In genomic region chr1:31502926-31503511, GRCh38 we compare ENCODE assay signal across 36 cellular contexts.
DNase-seq lines count a peak whose midpoint lies in the region; ATAC-seq and TF ChIP-seq lines count a peak whose summit lies in the region.
"Had no signal": no experiment of that assay in that cellular context is flagged by ENCODE, and none has a peak within 500 bp of the region (broad histone marks: within the 10 kb centered on the region; RNA-seq: fewer than 3 reads in every experiment).

No MANE protein-coding gene starts in this region.

- H3K36me3 Mint-ChIP-seq in endodermal cell (ENCODE audit: low read depth), result no peaks in the 10 kb centered on the region
- H3K36me3 Mint-ChIP-seq: activated naive CD4-positive, alpha-beta T cell treated with anti-CD3 and anti-CD28 coated beads, Interleukin-2, amount 50 U/mL, for 72 hours; naive thymus-derived CD8-positive, alpha-beta T cell had no signal

- H3K4me2 ChIP-seq in DND-41 (ENCODE audit: insufficient read depth, low read length) (no peak overlapping the region), mesendoderm (ENCODE audit: low read length) (no peak overlapping the region)

- no peaks in the 10 kb centered on the region for H3K27me3 ChIP-seq in DND-41 (ENCODE audit: insufficient read depth, low read length, poor library complexity)
- no peaks in the 10 kb centered on the region for H3K27me3 ChIP-seq in HUES6 (ENCODE audit: control insufficient read depth, insufficient read depth, low read length)
- H3K27me3 ChIP-seq in endodermal cell (ENCODE audit: control insufficient read depth, insufficient read depth, low read length, poor library complexity, severe bottlenecking), result no peaks in the 10 kb centered on the region
- H3K27me3 ChIP-seq in mesendoderm (ENCODE audit: insufficient read depth, low read length, poor library complexity), result no peaks in the 10 kb centered on the region
- no peaks in the 10 kb centered on the region for H3K27me3 ChIP-seq in colonic mucosa
- H3K27me3 ChIP-seq: vagina had no signal

- peak overlapping the region; percentile 80 for H3K27ac Mint-ChIP-seq in endodermal cell
- H3K27ac Mint-ChIP-seq: activated CD4-positive, alpha-beta memory T cell treated with anti-CD3 and anti-CD28 coated beads, Interleukin-2, amount 10 ng/mL, durations not matched to agents 7 days and 5 days; activated naive CD4-positive, alpha-beta T cell treated with anti-CD3 and anti-CD28 coated beads, Interleukin-2, amount 50 U/mL, for 72 hours; activated T-helper 2 cell treated with anti-CD3 and anti-CD28 coated beads, Interferon-gamma antibody, Interleukin-2, Interleukin-4, amounts not matched to agents 10 μg/mL and 5 μg/mL and 100 μg/mL, durations not matched to agents 14 hours and 24 hours and 36 hours; stimulated activated naive CD8-positive, alpha-beta T cell treated with anti-CD3 and anti-CD28 coated beads, Interleukin-15, amount 100 ng/mL, for 72 hours had no signal

- no peak overlapping the region for H3K23ac ChIP-seq in mesendoderm (ENCODE audit: low read length)

- H3K4me3 ChIP-seq in DND-41 (ENCODE audit: low read depth in 1 of 2, low read length in 2 of 2), result no peak overlapping the region
- H3K4me3 ChIP-seq in HUES6 (ENCODE audit: low read depth, low read length), result peak overlapping the region; percentile 29
- no peak overlapping the region for H3K4me3 ChIP-seq in endodermal cell (ENCODE audit: low read length)
- no peak overlapping the region for H3K4me3 ChIP-seq in mesendoderm (ENCODE audit: low read length)
- H3K4me3 ChIP-seq in colonic mucosa, result no peak overlapping the region
- H3K4me3 ChIP-seq: dorsolateral prefrontal cortex, heart right ventricle, psoas muscle, thoracic aorta, vagina had no signal

- H3K9me3 ChIP-seq in DND-41 (ENCODE audit: insufficient read depth, low read length, severe bottlenecking) (no peaks in the 10 kb centered on the region), HUES6 (ENCODE audit: control insufficient read depth, insufficient read depth, low read depth, low read length) (no peaks in the 10 kb centered on the region), endodermal cell (ENCODE audit: control insufficient read depth, low read length) (no peaks in the 10 kb centered on the region), colonic mucosa (no peaks in the 10 kb centered on the region)
- H3K9me3 ChIP-seq: heart right ventricle, psoas muscle, thoracic aorta, vagina had no signal

- peak overlapping the region; percentile 64 for H3K56ac ChIP-seq in mesendoderm (ENCODE audit: low read length)

- peaks cover 58% of the 10 kb centered on the region for H3K4me1 Mint-ChIP-seq in endodermal cell

- H2BK15ac ChIP-seq in mesendoderm (replicated peaks; ENCODE audit: low read depth), result no peak overlapping the region

- no peak overlapping the region for H3K4ac ChIP-seq in mesendoderm (ENCODE audit: low read depth, low read length)

- intact Hi-C loops in colonic mucosa (cut with DNase I), result no loop called here

- H2AFZ ChIP-seq in DND-41 (ENCODE audit: low read depth, low read length), result no peak overlapping the region

- H3K9ac ChIP-seq in DND-41 (ENCODE audit: low read depth, low read length), result no peak overlapping the region
- peak overlapping the region; percentile 47 for H3K9ac ChIP-seq in HUES6 (ENCODE audit: low read length)
- H3K9ac ChIP-seq in endodermal cell (ENCODE audit: extremely low read depth, low read length, poor library complexity, severe bottlenecking), result no peak overlapping the region
- H3K9ac ChIP-seq in mesendoderm (ENCODE audit: low read length), result peak overlapping the region; percentile 11
- H3K9ac ChIP-seq in colonic mucosa (ENCODE audit: low read depth in 2 of 2, low read length in 2 of 2), result no peak overlapping the region

- WGBS in endodermal cell (ENCODE audit: insufficient coverage in 1 of 2, insufficient read length in 1 of 2), 2 experiments, result 46 to 49% methylated on average over 10 to 11 of the region's 11 CpGs
- no CpG with 5 or more reads among the region's 11 CpGs for whole genome bisulfite sequencing in mesendoderm (ENCODE audit: extremely low coverage, insufficient coverage, low lambda C conversion rate)

- TF ChIP-seq CTCF in DND-41 (IDR thresholded peaks at IDR 0.05; ENCODE audit: borderline replicate concordance, extremely low read depth, low read length, poor library complexity, severe bottlenecking) (no peak), endodermal cell (conservative IDR thresholded peaks at IDR 0.05) (no peak), colonic mucosa (IDR thresholded peaks at IDR 0.05) (no peak)

- H3K27ac ChIP-seq in DND-41 (ENCODE audit: low read length), result peak overlapping the region; percentile 92
- H3K27ac ChIP-seq in HUES6 (ENCODE audit: low read depth, low read length), result no peak overlapping the region
- no peak overlapping the region for H3K27ac ChIP-seq in endodermal cell (ENCODE audit: low read depth, low read length)
- H3K27ac ChIP-seq in mesendoderm (ENCODE audit: low read depth, low read length), result no peak overlapping the region
- no peak overlapping the region for H3K27ac ChIP-seq in colonic mucosa
- H3K27ac ChIP-seq: brain microvascular endothelial cell, dorsolateral prefrontal cortex, heart right ventricle, psoas muscle, thoracic aorta, vagina had no signal

- H3K36me3 ChIP-seq in DND-41 (ENCODE audit: insufficient read depth, low read length), result peaks cover 18% of the 10 kb centered on the region
- no peaks in the 10 kb centered on the region for H3K36me3 ChIP-seq in HUES6 (ENCODE audit: control insufficient read depth, insufficient read depth, low read length)
- H3K36me3 ChIP-seq in endodermal cell (ENCODE audit: control insufficient read depth, insufficient read depth, low read length), result no peaks in the 10 kb centered on the region
- no peaks in the 10 kb centered on the region for H3K36me3 ChIP-seq in mesendoderm (ENCODE audit: control insufficient read depth, insufficient read depth, low read length)
- H3K36me3 ChIP-seq in colonic mucosa, result no peaks in the 10 kb centered on the region
- H3K36me3 ChIP-seq: brain microvascular endothelial cell, heart right ventricle, thoracic aorta, vagina had no signal

- no peak overlapping the region for H4K8ac ChIP-seq in mesendoderm (ENCODE audit: low read depth, low read length)

- no peak overlapping the region for H3K18ac ChIP-seq in mesendoderm (ENCODE audit: low read length)

- peaks cover 47% of the 10 kb centered on the region for H3K4me1 ChIP-seq in DND-41 (ENCODE audit: insufficient read depth, low read length)
- H3K4me1 ChIP-seq in HUES6 (ENCODE audit: control insufficient read depth, insufficient read depth, low read length), result peaks cover 27% of the 10 kb centered on the region
- H3K4me1 ChIP-seq in endodermal cell (ENCODE audit: control insufficient read depth, insufficient read depth, low read length), result peaks cover 12% of the 10 kb centered on the region
- H3K4me1 ChIP-seq in mesendoderm (ENCODE audit: control insufficient read depth, low read depth, low read length), result peaks cover 19% of the 10 kb centered on the region
- H3K4me1 ChIP-seq in colonic mucosa, result no peaks in the 10 kb centered on the region
- H3K4me1 ChIP-seq: heart right ventricle, psoas muscle, vagina had no signal

- DNase-seq in DND-41 (no peak), endodermal cell (peak; percentile 92), mesendoderm (peak; percentile 89), T-helper 2 cell (no peak), colonic mucosa (no peak)
- DNase-seq: ACHN; activated CD4-positive, alpha-beta memory T cell treated with anti-CD3 and anti-CD28 coated beads, Interleukin-2, amount 10 ng/mL, durations not matched to agents 7 days and 5 days; activated CD4-positive, alpha-beta T cell treated with anti-CD3 and anti-CD28 coated beads for 1 hour; amygdala; brain microvascular endothelial cell; cerebellar nuclear complex; dorsolateral prefrontal cortex; heart right ventricle; KG1; midbrain; MM.1S; naive thymus-derived CD8-positive, alpha-beta T cell; NCI-H1105 treated with DMSO at 0.1 percent for 48 hours; NCI-H187 treated with DMSO at 0.1 percent for 48 hours; NCI-H526; occipital lobe; psoas muscle; Right ventricle myocardium superior; stimulated activated CD4-positive, alpha-beta T cell treated with anti-CD3 and anti-CD28 coated beads, Interleukin-2, amount 100 ng/mL, for 48 hours; stimulated activated naive CD8-positive, alpha-beta T cell treated with anti-CD3 and anti-CD28 coated beads, Interleukin-15, amount 100 ng/mL, for 72 hours had no signal

- no peak for ATAC-seq in DND-41 (ENCODE audit: insufficient read depth, low read depth)
- no peak for ATAC-seq in GM21576 (IDR thresholded peaks at IDR 0.05; ENCODE audit: unreplicated experiment)
- ATAC-seq in HG02678 (IDR thresholded peaks at IDR 0.05; ENCODE audit: unreplicated experiment), result no peak
- ATAC-seq: activated naive CD4-positive, alpha-beta T cell treated with anti-CD3 and anti-CD28 coated beads, Interleukin-2, amount 50 U/mL, for 72 hours; HCT116; heart right ventricle; naive thymus-derived CD8-positive, alpha-beta T cell; Panc1; psoas muscle; sciatic nerve; SK-N-SH treated with all-trans-retinoic acid at 6 μM for 48 hours; stimulated activated naive CD8-positive, alpha-beta T cell treated with anti-CD3 and anti-CD28 coated beads, Interleukin-15, amount 100 ng/mL, for 72 hours had no signal

- H4K5ac ChIP-seq in mesendoderm (ENCODE audit: low read length), result no peak overlapping the region

- H3K79me2 ChIP-seq in DND-41 (ENCODE audit: insufficient read depth, low read length) (peaks cover 30% of the 10 kb centered on the region), mesendoderm (ENCODE audit: control insufficient read depth, insufficient read depth, low read length) (no peaks in the 10 kb centered on the region)

- no peaks in the 10 kb centered on the region for H3K79me1 ChIP-seq in mesendoderm (ENCODE audit: low read length)

- peak overlapping the region; percentile 11 for H3K4me3 Mint-ChIP-seq in endodermal cell
- H3K4me3 Mint-ChIP-seq: activated CD4-positive, alpha-beta memory T cell treated with anti-CD3 and anti-CD28 coated beads, Interleukin-2, amount 10 ng/mL, durations not matched to agents 7 days and 5 days; naive thymus-derived CD8-positive, alpha-beta T cell; stimulated activated naive CD8-positive, alpha-beta T cell treated with anti-CD3 and anti-CD28 coated beads, Interleukin-15, amount 100 ng/mL, for 72 hours had no signal

- no peaks in the 10 kb centered on the region for H4K20me1 ChIP-seq in DND-41 (ENCODE audit: insufficient read depth, low read length)

- peak overlapping the region; percentile 72 for H2AK5ac ChIP-seq in mesendoderm (ENCODE audit: low read length)

- H2BK120ac ChIP-seq in mesendoderm (ENCODE audit: low read depth, low read length), result no peak overlapping the region

- peak overlapping the region; percentile 75 for H2BK5ac ChIP-seq in mesendoderm (ENCODE audit: low read length)

- peaks cover 3% of the 10 kb centered on the region for H3K27me3 Mint-ChIP-seq in endodermal cell (ENCODE audit: insufficient read depth)

- H3K9me3 Mint-ChIP-seq in endodermal cell, result no peaks in the 10 kb centered on the region
- H3K9me3 Mint-ChIP-seq: activated CD4-positive, alpha-beta memory T cell treated with anti-CD3 and anti-CD28 coated beads, Interleukin-2, amount 10 ng/mL, durations not matched to agents 7 days and 5 days; activated naive CD4-positive, alpha-beta T cell treated with anti-CD3 and anti-CD28 coated beads, Interleukin-2, amount 50 U/mL, for 72 hours; activated T-helper 2 cell treated with anti-CD3 and anti-CD28 coated beads, Interferon-gamma antibody, Interleukin-2, Interleukin-4, amounts not matched to agents 10 μg/mL and 5 μg/mL and 100 μg/mL, durations not matched to agents 14 hours and 24 hours and 36 hours; naive thymus-derived CD8-positive, alpha-beta T cell; stimulated activated naive CD8-positive, alpha-beta T cell treated with anti-CD3 and anti-CD28 coated beads, Interleukin-15, amount 100 ng/mL, for 72 hours had no signal

Comparison
In these comparisons a context has a peak if more than half of its experiments do, and no peak if none do; other contexts are left out.
1. DNase-seq: peak in endodermal cell (single experiment) and mesendoderm (single experiment); none in DND-41 (single experiment), T-helper 2 cell (0 of 5) and colonic mucosa (single experiment).
2. H3K9ac ChIP-seq: peak in HUES6 (single experiment) and mesendoderm (single experiment); none in DND-41 (single experiment), endodermal cell (single experiment) and colonic mucosa (0 of 2).